Comparison of ENCODE assay signal across 14 cellular contexts in genomic region chr4:141657550-141657949, GRCh38.
"Had no signal": no experiment of that assay in that cellular context is flagged by ENCODE, and none has a peak within 500 bp of the region (broad histone marks: within the 10 kb centered on the region; RNA-seq: fewer than 3 reads in every experiment).

No MANE protein-coding gene starts in this region.

- H3K36me3 Mint-ChIP-seq: activated naive CD4-positive, alpha-beta T cell treated with anti-CD3 and anti-CD28 coated beads, Interleukin-2, amount 50 U/mL, for 24 hours; brain; neural progenitor cell had no signal

- H3K36me3 ChIP-seq: neural progenitor cell, ovary had no signal

- DNase-seq: activated CD4-positive, alpha-beta T cell treated with anti-CD3 and anti-CD28 coated beads, Interleukin-2, amount 50 U/mL, for 1 hour; activated T-cell treated with anti-CD3 and anti-CD28 coated beads for 4 hours; amygdala; effector memory CD8-positive, alpha-beta T cell; ovary; stimulated activated CD4-positive, alpha-beta T cell treated with anti-CD3 and anti-CD28 coated beads, Interleukin-2, amount 100 ng/mL, for 48 hours; stimulated activated naive CD4-positive, alpha-beta T cell treated with Interleukin-2 at 50 U/mL for 16 hours; trophoblast cell had no signal

- H3K27ac Mint-ChIP-seq: activated naive CD4-positive, alpha-beta T cell treated with anti-CD3 and anti-CD28 coated beads, Interleukin-2, amount 50 U/mL, for 24 hours; effector memory CD8-positive, alpha-beta T cell; neural progenitor cell had no signal

- H3K27ac ChIP-seq: epithelial cell of prostate, hepatocyte, neural progenitor cell, ovary had no signal

- H3K9me3 Mint-ChIP-seq: activated naive CD4-positive, alpha-beta T cell treated with anti-CD3 and anti-CD28 coated beads, Interleukin-2, amount 50 U/mL, for 24 hours; brain; central memory CD8-positive, alpha-beta T cell; effector memory CD8-positive, alpha-beta T cell; neural progenitor cell had no signal

- H3K4me3 ChIP-seq: hepatocyte, neural progenitor cell, ovary had no signal

- H3K9me3 ChIP-seq: ovary had no signal

- H3K4me1 Mint-ChIP-seq: activated naive CD4-positive, alpha-beta T cell treated with anti-CD3 and anti-CD28 coated beads, Interleukin-2, amount 50 U/mL, for 24 hours; brain; neural progenitor cell had no signal

- H3K4me3 Mint-ChIP-seq: activated naive CD4-positive, alpha-beta T cell treated with anti-CD3 and anti-CD28 coated beads, Interleukin-2, amount 50 U/mL, for 24 hours; brain; central memory CD8-positive, alpha-beta T cell; effector memory CD8-positive, alpha-beta T cell; neural progenitor cell had no signal

- H3K4me1 ChIP-seq: neural progenitor cell had no signal

- H3K27me3 Mint-ChIP-seq: brain; central memory CD8-positive, alpha-beta T cell; effector memory CD8-positive, alpha-beta T cell had no signal

- H3K27me3 ChIP-seq: hepatocyte, neural progenitor cell, ovary had no signal
